10 cellular contexts compared by ENCODE assay signal in the genomic region with DNA sequence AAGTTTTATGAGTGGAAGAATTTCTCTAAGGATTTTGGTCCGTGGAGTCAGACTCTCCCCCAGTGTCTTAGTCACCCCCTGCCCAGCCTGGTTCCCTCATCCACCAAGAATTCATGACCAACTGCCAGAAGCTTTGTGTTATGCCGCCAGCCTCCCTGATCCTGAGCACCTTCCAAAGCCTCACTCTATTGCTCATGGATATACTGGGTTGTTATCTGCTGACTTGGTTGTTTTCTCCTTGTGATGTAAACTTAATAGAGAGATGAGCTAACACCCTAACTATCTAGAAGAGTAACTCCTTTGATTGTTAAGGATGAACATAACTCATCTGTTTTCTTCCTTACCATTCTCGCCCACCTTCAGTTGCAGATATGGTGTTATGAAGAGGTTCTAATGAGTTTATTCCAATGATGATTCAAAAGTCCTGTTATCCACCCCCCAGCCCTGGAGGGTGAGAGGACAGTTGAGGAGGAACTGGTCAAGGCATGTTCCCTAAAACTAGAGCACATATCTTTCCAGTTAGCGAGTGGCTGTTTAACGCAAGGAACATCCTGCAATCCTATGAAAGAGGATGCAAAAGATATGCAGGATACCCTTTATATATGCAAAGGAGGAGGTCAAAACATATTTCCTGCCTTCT. TPM values are rescaled to one million over a fixed set of nuclear protein-coding genes. Genes with fewer than 3 reads are reported as not detected.
A peak's percentile ranks its signal among the peaks of the same experiment; 100 is the strongest.
DNase-seq lines count a peak whose midpoint lies in the region; ATAC-seq, FAIRE-seq and TF ChIP-seq lines count a peak whose summit lies in the region.
"Had no signal": no experiment of that assay in that cellular context is flagged by ENCODE, and none has a peak within 500 bp of the region (broad histone marks: within the 10 kb centered on the region; RNA-seq: fewer than 3 reads in every experiment).

No MANE protein-coding gene starts in this region.

- ATAC-seq in GM19324 (IDR thresholded peaks at IDR 0.05; ENCODE audit: low FRiP score, unreplicated experiment) (no peak), GM21619 (IDR thresholded peaks at IDR 0.05; ENCODE audit: unreplicated experiment) (no peak)

- DNase-seq in CD4-positive, alpha-beta memory T cell: no peak
- DNase-seq in bronchial epithelial cell (ENCODE audit: low read depth) (peak; percentile 94), NCI-H1105 treated with DMSO at 0.1 percent for 48 hours (lab: John Stamatoyannopoulos, UW) (no peak)
- DNase-seq in stimulated activated CD4-positive, alpha-beta T cell treated with anti-CD3 and anti-CD28 coated beads, Interleukin-4, amount 100 ng/mL, for 1 hour: no peak
- DNase-seq: upper lobe of right lung had no signal

- POLR2A ChIA-PET in CD4-positive, alpha-beta memory T cell (lab: Charles Lee; ENCODE audit: partially characterized antibody): interaction anchor here (0.6 to 3.7 kb wide), 13 partner anchors 16 to 1709 kb away, joined by 3 to 52 read pairs (median 10); a partner anchor contains a TSS

- no peak overlapping the region for H3K27ac ChIP-seq in CD4-positive, alpha-beta memory T cell (ENCODE audit: low read depth, low read length)
- H3K27ac ChIP-seq in KMS-11: no peak overlapping the region
- no peak overlapping the region for H3K27ac ChIP-seq in neural cell (ENCODE audit: low read length)

- no peaks in the 10 kb centered on the region for H3K9me2 ChIP-seq in neural cell (ENCODE audit: insufficient read depth, low read length)

- H3K9ac ChIP-seq in KMS-11 (no peak overlapping the region), neural cell (ENCODE audit: low read length) (peak overlapping the region; percentile 71)

- peaks cover under 1 to 23% of the 10 kb centered on the region in 2 donors for H3K36me3 Mint-ChIP-seq in CD4-positive, alpha-beta memory T cell

- no peak for TF ChIP-seq CTCF in KMS-11 (conservative IDR thresholded peaks at IDR 0.05; ENCODE audit: low read depth, low read length)
- no peak for TF ChIP-seq CTCF in bronchial epithelial cell (IDR thresholded peaks at IDR 0.05; ENCODE audit: insufficient read depth, low read length, severe bottlenecking)
- no peak for TF ChIP-seq CTCF in neural cell (IDR thresholded peaks at IDR 0.05; ENCODE audit: poor library complexity, severe bottlenecking)

- H3K4me2 ChIP-seq in KMS-11 (peak overlapping the region; percentile 50; the same call in 1 of the 2 replicates), neural cell (ENCODE audit: low read length) (peak overlapping the region; percentile 46)

- no peak for TF ChIP-seq EP300 in neural cell (conservative IDR thresholded peaks at IDR 0.05; ENCODE audit: poor library complexity, severe bottlenecking)

- no peaks in the 10 kb centered on the region for H3F3A ChIP-seq in neural cell (ENCODE audit: insufficient read depth, low read length, poor library complexity, severe bottlenecking)

- H3K36me3 ChIP-seq in CD4-positive, alpha-beta memory T cell (ENCODE audit: insufficient read depth, low read length): peaks cover under 1% of the 10 kb centered on the region
- H3K36me3 ChIP-seq in KMS-11 (ENCODE audit: insufficient read depth) (0 out of 2 replicates have a peak, but pooled peaks cover 6% of the 10 kb centered on the region), bronchial epithelial cell (ENCODE audit: control insufficient read depth, insufficient read depth, low read length) (no peaks in the 10 kb centered on the region), neural cell (ENCODE audit: insufficient read depth, low read length) (no peaks in the 10 kb centered on the region)

- peak overlapping the region in 4 of 7 donors; percentile 3 to 97 (median 96) for H3K27ac Mint-ChIP-seq in CD4-positive, alpha-beta memory T cell

- no peaks in the 10 kb centered on the region for H3K9me3 ChIP-seq in CD4-positive, alpha-beta memory T cell (ENCODE audit: control insufficient read depth in 1 of 2, low read length in 2 of 2)
- H3K9me3 ChIP-seq in neural cell (ENCODE audit: low read length): no peaks in the 10 kb centered on the region
- H3K9me3 ChIP-seq: upper lobe of right lung had no signal

- peak overlapping the region in 6 of 8 donors; percentile 17 to 97 (median 66) for H3K4me3 Mint-ChIP-seq in CD4-positive, alpha-beta memory T cell

- H3K4me1 ChIP-seq in CD4-positive, alpha-beta memory T cell (ENCODE audit: insufficient read depth, low read length): peaks cover 34% of the 10 kb centered on the region
- H3K4me1 ChIP-seq in KMS-11 (ENCODE audit: low read depth, poor library complexity, severe bottlenecking): peaks cover 27% of the 10 kb centered on the region

- H3K79me2 ChIP-seq in KMS-11 (ENCODE audit: insufficient read depth, low read depth): peaks cover 34% of the 10 kb centered on the region
- peaks cover 20% of the 10 kb centered on the region for H3K79me2 ChIP-seq in neural cell (replicated peaks; ENCODE audit: insufficient read depth, low read length)

- TF ChIP-seq RAD21 in neural cell (conservative IDR thresholded peaks at IDR 0.05): no peak

- H3K27me3 ChIP-seq in CD4-positive, alpha-beta memory T cell (ENCODE audit: insufficient read depth, low read length): no peaks in the 10 kb centered on the region
- H3K27me3 ChIP-seq in KMS-11 (ENCODE audit: insufficient read depth, low read depth) (no peaks in the 10 kb centered on the region), bronchial epithelial cell (ENCODE audit: control insufficient read depth, insufficient read depth, low read length) (no peaks in the 10 kb centered on the region), neural cell (ENCODE audit: insufficient read depth, low read depth, low read length) (no peaks in the 10 kb centered on the region)
- H3K27me3 ChIP-seq: upper lobe of right lung had no signal

- no peak for FAIRE-seq in bronchial epithelial cell (lab: Jason Lieb, UNC)

- H3K4me3 ChIP-seq in CD4-positive, alpha-beta memory T cell (ENCODE audit: low read length in 2 of 2): no peak overlapping the region
- H3K4me3 ChIP-seq in KMS-11 (IDR thresholded peaks at IDR 0.05; ENCODE audit: insufficient read depth, low read depth, low read length): no peak overlapping the region
- H3K4me3 ChIP-seq in bronchial epithelial cell (ENCODE audit: low read depth, low read length): no peak overlapping the region
- H3K4me3 ChIP-seq in neural cell (ENCODE audit: low read length): peak overlapping the region; percentile 89

- H2AFZ ChIP-seq in KMS-11 (ENCODE audit: low read depth) (no peak overlapping the region), neural cell (ENCODE audit: low read depth, low read length) (peak overlapping the region; percentile 51)

- H4K20me1 ChIP-seq in KMS-11 (ENCODE audit: insufficient read depth) (no peaks in the 10 kb centered on the region), neural cell (ENCODE audit: insufficient read depth) (no peaks in the 10 kb centered on the region)

- CTCF ChIA-PET in CD4-positive, alpha-beta memory T cell (lab: Charles Lee; ENCODE audit: partially characterized antibody): interaction anchor here (1.2 to 8.5 kb wide), 9 partner anchors 11 to 358 kb away, joined by 3 to 197 read pairs (median 7); a partner anchor contains a TSS

- no peaks in the 10 kb centered on the region for H3K27me3 Mint-ChIP-seq in CD4-positive, alpha-beta memory T cell

- H3K9me3 Mint-ChIP-seq in CD4-positive, alpha-beta memory T cell: no peaks in the 10 kb centered on the region

- peaks cover 20 to 37% (median 29%) of the 10 kb centered on the region in 4 donors for H3K4me1 Mint-ChIP-seq in CD4-positive, alpha-beta memory T cell

- intact Hi-C loops in CD4-positive, alpha-beta memory T cell (cut with micrococcal nuclease): no loop called here

TF ChIP-seq in neural cell, 6 proteins besides CTCF, POLR2A, EP300 and RAD21 (continues in another document):
- no peak for TF ChIP-seq POLR2AphosphoS5 (IDR thresholded peaks at IDR 0.05)

RNA-seq across cellular contexts. Expression of a gene that starts 1.5 kb away (rescaled TPM):
- 10 to 100 TPM; 59.7 to 60.3 TPM for total RNA-seq in CD4-positive, alpha-beta memory T cell
- 10 to 100 TPM; 44.6 to 47.9 TPM for polyA plus RNA-seq in CD4-positive, alpha-beta memory T cell
- 79.8 and 83.1 TPM in 2 replicates for total RNA-seq in bronchial epithelial cell
- 117 and 139 TPM in 2 replicates for polyA plus RNA-seq in neural cell
- 77.2 and 88.6 TPM in 2 replicates for polyA minus RNA-seq in neural cell

RNA-seq across cellular contexts. Expression of a gene that starts 16.3 kb away (rescaled TPM):
- under 1 TPM; 0.23 to 0.25 TPM for total RNA-seq in CD4-positive, alpha-beta memory T cell
- 1 to 10 TPM in 1 of 2 donors, under 1 TPM in 1; 0.42 to 1.1 TPM for polyA plus RNA-seq in CD4-positive, alpha-beta memory T cell
- total RNA-seq in bronchial epithelial cell: 0.26 and 0.38 TPM in 2 replicates
- polyA plus RNA-seq in neural cell: not detected in 2 replicates
- polyA minus RNA-seq in neural cell: not detected in 2 replicates

RNA-seq across cellular contexts. Expression of a gene that starts 36.1 kb away (rescaled TPM):
- not detected for total RNA-seq in CD4-positive, alpha-beta memory T cell
- not detected for polyA plus RNA-seq in CD4-positive, alpha-beta memory T cell
- total RNA-seq in bronchial epithelial cell: under 0.01 TPM in 1 of 2 replicates, not detected in the other
- polyA plus RNA-seq in neural cell: 0.32 TPM in 1 of 2 replicates, not detected in the other
- not detected in 2 replicates for polyA minus RNA-seq in neural cell
- total RNA-seq: T-helper 2 cell treated with Interferon-gamma antibody and Interleukin-4, amounts not matched to agents 100 ng/mL and 5 ng/mL, for 36 hours had no signal

RNA-seq across cellular contexts. Expression of a gene that starts 51.6 kb away (rescaled TPM):
- not detected for total RNA-seq in CD4-positive, alpha-beta memory T cell
- not detected for polyA plus RNA-seq in CD4-positive, alpha-beta memory T cell
- total RNA-seq in bronchial epithelial cell: not detected in 2 replicates
- not detected in 2 replicates for polyA plus RNA-seq in neural cell
- not detected in 2 replicates for polyA minus RNA-seq in neural cell
- total RNA-seq: T-helper 2 cell treated with Interferon-gamma antibody and Interleukin-4, amounts not matched to agents 100 ng/mL and 5 ng/mL, for 36 hours; upper lobe of right lung had no signal

RNA-seq across cellular contexts. Expression of a gene that starts 51.7 kb away (rescaled TPM):
- 10 to 100 TPM; 79.6 to 87.2 TPM for total RNA-seq in CD4-positive, alpha-beta memory T cell
- 100 to 1,000 TPM in 1 of 2 donors, 10 to 100 TPM in 1; 90.4 to 161 TPM for polyA plus RNA-seq in CD4-positive, alpha-beta memory T cell
- 26.6 and 30.7 TPM in 2 replicates for total RNA-seq in bronchial epithelial cell
- polyA plus RNA-seq in neural cell: 90.1 and 97.1 TPM in 2 replicates
- polyA minus RNA-seq in neural cell: 47.7 and 55.5 TPM in 2 replicates
